Comparison of ENCODE assay signal across 8 cellular contexts in the genomic region with DNA sequence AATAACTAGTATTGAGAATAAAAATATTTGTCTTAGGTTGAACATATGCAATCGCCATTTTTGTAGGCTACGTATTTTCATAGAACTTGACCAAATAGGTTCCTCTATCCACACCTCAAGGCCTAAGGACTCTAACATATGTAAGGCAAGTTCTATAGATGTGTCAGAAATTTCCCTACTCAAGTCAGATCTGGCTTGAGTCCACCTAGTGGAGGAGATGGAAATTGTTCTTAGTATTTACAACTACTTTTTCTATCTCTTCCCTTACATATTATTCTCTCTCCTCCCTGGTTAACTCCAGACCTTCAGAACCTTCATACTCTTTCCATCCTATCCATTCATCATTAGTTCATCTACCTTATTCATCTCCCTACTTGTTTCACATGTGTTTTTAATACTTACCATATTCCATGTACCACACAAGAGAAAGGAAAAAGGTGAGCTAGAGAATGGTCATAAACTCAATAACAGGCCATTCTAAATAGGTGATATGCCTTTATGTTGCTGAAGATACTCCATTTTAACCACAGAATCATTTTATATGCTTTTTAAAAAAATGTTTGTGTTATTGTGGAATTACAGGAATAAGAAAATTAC.
DNase-seq lines count a peak whose midpoint lies in the region; ATAC-seq and TF ChIP-seq lines count a peak whose summit lies in the region.

No MANE protein-coding gene starts in this region.

- H3K9me3 Mint-ChIP-seq in activated naive CD4-positive, alpha-beta T cell treated with anti-CD3 and anti-CD28 coated beads for 36 hours, result no peaks in the 10 kb centered on the region

- peak; percentile 53 for TF ChIP-seq CTCF in OCI-LY3 (IDR thresholded peaks at IDR 0.05; ENCODE audit: low read depth, low read length)
- peak; percentile 69 for TF ChIP-seq CTCF in epithelial cell of proximal tubule (conservative IDR thresholded peaks at IDR 0.05; ENCODE audit: low read depth, low read length)
- TF ChIP-seq CTCF in parathyroid adenoma (IDR thresholded peaks at IDR 0.05), result peak; percentile 50

- H3K4me2 ChIP-seq in OCI-LY3 (ENCODE audit: low read length) (no peak overlapping the region), parathyroid adenoma (ENCODE audit: low read length) (no peak overlapping the region)

- DNase-seq in EH (ENCODE audit: low read depth) (peak; percentile 55), epithelial cell of proximal tubule (ENCODE audit: low read depth) (no peak)
- no peak for DNase-seq in activated naive CD4-positive, alpha-beta T cell treated with anti-CD3 and anti-CD28 coated beads for 36 hours
- DNase-seq in stimulated activated CD8-positive, alpha-beta memory T cell treated with anti-CD3 and anti-CD28 coated beads, Interleukin-4, amount 100 ng/mL, for 48 hours, result no peak

- H3K4me3 ChIP-seq in OCI-LY3 (ENCODE audit: low read length), result no peak overlapping the region
- no peak overlapping the region for H3K4me3 ChIP-seq in epithelial cell of proximal tubule (ENCODE audit: low read depth, low read length)
- H3K4me3 ChIP-seq in parathyroid adenoma (ENCODE audit: low read depth, low read length), result no peak overlapping the region

- H3K27me3 ChIP-seq in OCI-LY3 (ENCODE audit: low read depth, low read length) (no peaks in the 10 kb centered on the region), parathyroid adenoma (ENCODE audit: control insufficient read depth, insufficient read depth, low read length) (no peaks in the 10 kb centered on the region)

- no peak overlapping the region for H3K4me3 Mint-ChIP-seq in activated naive CD4-positive, alpha-beta T cell treated with anti-CD3 and anti-CD28 coated beads for 36 hours

- no peak overlapping the region for H3K27ac Mint-ChIP-seq in activated naive CD4-positive, alpha-beta T cell treated with anti-CD3 and anti-CD28 coated beads for 36 hours

- H3K36me3 ChIP-seq in OCI-LY3 (replicated peaks; ENCODE audit: low read depth, low read length) (no peaks in the 10 kb centered on the region), parathyroid adenoma (ENCODE audit: control insufficient read depth, insufficient read depth, low read length) (no peaks in the 10 kb centered on the region)

- H4K20me1 ChIP-seq in OCI-LY3 (ENCODE audit: insufficient read depth, low read length), result no peaks in the 10 kb centered on the region

- H3K79me2 ChIP-seq in OCI-LY3 (ENCODE audit: low read length) (no peaks in the 10 kb centered on the region), parathyroid adenoma (no peaks in the 10 kb centered on the region)

- no peaks in the 10 kb centered on the region for H3K9me3 ChIP-seq in OCI-LY3 (ENCODE audit: insufficient read depth, low read length)
- H3K9me3 ChIP-seq in parathyroid adenoma (ENCODE audit: control insufficient read depth, low read length), result no peaks in the 10 kb centered on the region

- H3K4me1 ChIP-seq in OCI-LY3 (ENCODE audit: low read length), result peaks cover 7% of the 10 kb centered on the region; the same call in 1 of the 2 replicates
- no peaks in the 10 kb centered on the region for H3K4me1 ChIP-seq in parathyroid adenoma

- ATAC-seq in GM19397 (IDR thresholded peaks at IDR 0.05; ENCODE audit: unreplicated experiment), result peak; percentile 77
- ATAC-seq in HG03378 (IDR thresholded peaks at IDR 0.05; ENCODE audit: unreplicated experiment), result peak; percentile 86

- no peaks in the 10 kb centered on the region for H3K4me1 Mint-ChIP-seq in activated naive CD4-positive, alpha-beta T cell treated with anti-CD3 and anti-CD28 coated beads for 36 hours (ENCODE audit: low read depth)

- no peak overlapping the region for H3K9ac ChIP-seq in OCI-LY3 (ENCODE audit: low read length)
- no peak overlapping the region for H3K9ac ChIP-seq in parathyroid adenoma

- CTCF ChIA-PET in activated naive CD4-positive, alpha-beta T cell treated with anti-CD3 and anti-CD28 coated beads for 36 hours (lab: Charles Lee), result interaction anchor here (0.7 to 2.0 kb wide), 9 partner anchors 13 to 551 kb away, joined by 3 to 7 read pairs (median 4); no protein-coding TSS in a partner anchor

- H3K36me3 Mint-ChIP-seq in activated naive CD4-positive, alpha-beta T cell treated with anti-CD3 and anti-CD28 coated beads for 36 hours (ENCODE audit: low read depth), result no peaks in the 10 kb centered on the region

- peaks cover 3% of the 10 kb centered on the region for H3K27me3 Mint-ChIP-seq in activated naive CD4-positive, alpha-beta T cell treated with anti-CD3 and anti-CD28 coated beads for 36 hours (ENCODE audit: low read depth)

- H2AFZ ChIP-seq in OCI-LY3 (ENCODE audit: low read depth, low read length), result no peak overlapping the region; the same call in 1 of the 2 replicates
- H2AFZ ChIP-seq in parathyroid adenoma, result no peak overlapping the region

- no peak overlapping the region for H3K27ac ChIP-seq in OCI-LY3 (ENCODE audit: low read length)
- no peak overlapping the region for H3K27ac ChIP-seq in parathyroid adenoma

- intact Hi-C loops in activated naive CD4-positive, alpha-beta T cell treated with anti-CD3 and anti-CD28 coated beads for 36 hours (cut with micrococcal nuclease), result loop anchor here (1.0 to 5.0 kb wide), 5 partner anchors 104 to 639 kb away; no protein-coding TSS in a partner anchor
